In the genomic region with DNA sequence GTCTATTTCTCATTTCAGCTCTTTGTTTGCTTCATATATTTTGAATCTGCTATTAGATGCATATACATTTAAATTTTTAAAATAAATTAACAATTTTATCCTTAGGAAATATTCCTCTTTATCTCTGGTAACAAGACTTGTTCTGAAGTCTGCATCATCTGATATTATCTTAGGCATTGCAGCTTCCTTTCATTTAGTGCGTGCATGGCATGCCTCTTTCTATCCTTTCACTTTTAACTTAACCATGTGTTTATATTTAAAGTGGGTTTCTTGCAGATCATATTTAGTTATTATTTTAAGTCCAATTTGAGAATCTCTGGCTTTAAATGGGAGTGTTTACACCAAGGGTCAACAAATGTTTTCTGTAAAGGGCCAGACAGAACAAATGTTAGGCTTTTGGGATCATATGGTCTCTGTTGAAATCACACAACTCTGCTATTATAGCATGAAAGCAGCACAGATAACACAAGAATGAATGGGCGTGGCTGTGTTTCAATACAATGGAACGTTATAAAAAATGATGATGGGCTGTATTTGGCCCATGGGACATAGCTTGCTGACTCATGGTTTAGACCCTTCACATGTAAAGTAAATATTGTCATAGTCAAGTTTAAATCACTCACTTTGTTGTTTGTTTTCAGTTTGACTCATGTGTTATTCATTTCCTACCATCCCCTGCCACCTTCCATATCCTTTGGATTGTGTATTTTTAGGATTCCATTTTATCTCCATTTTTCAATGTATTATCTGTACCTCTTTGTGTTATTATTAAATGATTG, we compare ENCODE assay signal across 12 cellular contexts.
A peak's percentile ranks its signal among the peaks of the same experiment; 100 is the strongest.
DNase-seq lines count a peak whose midpoint lies in the region; ATAC-seq and TF ChIP-seq lines count a peak whose summit lies in the region.
"Had no signal": no experiment of that assay in that cellular context is flagged by ENCODE, and none has a peak within 500 bp of the region (broad histone marks: within the 10 kb centered on the region; RNA-seq: fewer than 3 reads in every experiment).

No MANE protein-coding gene starts in this region.

- H3K4me3 ChIP-seq in choroid plexus epithelial cell (ENCODE audit: low read depth, low read length), result no peak overlapping the region
- no peak overlapping the region for H3K4me3 ChIP-seq in H7 (ENCODE audit: insufficient read depth, low read depth, low read length)
- H3K4me3 ChIP-seq: right atrium auricular region had no signal

- no peak overlapping the region for H3K4me3 Mint-ChIP-seq in Calu3 (ENCODE audit: low read depth, unreplicated experiment)
- H3K4me3 Mint-ChIP-seq: T-cell had no signal

- no peaks in the 10 kb centered on the region for H3K27me3 Mint-ChIP-seq in Calu3 (ENCODE audit: unreplicated experiment)
- H3K27me3 Mint-ChIP-seq: T-cell had no signal

- intact Hi-C loops in Calu3 (cut with micrococcal nuclease; ENCODE audit: unreplicated experiment), result no loop called here

- DNase-seq in Calu3 (peak; percentile 4), NCI-H226 (peak; percentile 69), choroid plexus epithelial cell (ENCODE audit: low read depth) (peak; percentile 86), myocyte (ENCODE audit: low read depth) (peak; percentile 26), cerebellum (ENCODE audit: low spot score) (no peak), H7 (no peak), retina (no peak)
- DNase-seq: DND-41, NCI-H2171, T-cell had no signal

- H3K36me3 Mint-ChIP-seq in Calu3 (ENCODE audit: insufficient read depth, unreplicated experiment), result no peaks in the 10 kb centered on the region
- H3K36me3 Mint-ChIP-seq: T-cell had no signal

- no peak for TF ChIP-seq CTCF in Calu3 (IDR thresholded peaks at IDR 0.05; ENCODE audit: unreplicated experiment)
- no peak for TF ChIP-seq CTCF in choroid plexus epithelial cell (conservative IDR thresholded peaks at IDR 0.05; ENCODE audit: low read depth, low read length)

- CTCF ChIA-PET in Calu3 (lab: Charles Lee), result no interaction called here

- ATAC-seq in GM18861 (IDR thresholded peaks at IDR 0.05; ENCODE audit: unreplicated experiment), result no peak
- ATAC-seq: T-cell had no signal

- no peaks in the 10 kb centered on the region for H3K36me3 ChIP-seq in H7 (replicated peaks; ENCODE audit: control insufficient read depth, insufficient read depth, low read length)
- H3K36me3 ChIP-seq: right atrium auricular region had no signal

- H3K27ac Mint-ChIP-seq in Calu3 (ENCODE audit: unreplicated experiment), result no peak overlapping the region
- H3K27ac Mint-ChIP-seq: T-cell had no signal

- H3K27me3 ChIP-seq in H7 (ENCODE audit: control insufficient read depth, insufficient read depth, low read length), result no peaks in the 10 kb centered on the region
- H3K27me3 ChIP-seq: right atrium auricular region had no signal

- H3K9me3 Mint-ChIP-seq in Calu3 (ENCODE audit: low read depth, unreplicated experiment), result peaks cover 5% of the 10 kb centered on the region

- no TSS peak for BruUV-seq in Calu3 (replicated peaks; lab: Mats Ljungman, UMichigan)

- H3K4me1 Mint-ChIP-seq in Calu3 (ENCODE audit: low read depth, unreplicated experiment), result peaks cover 8% of the 10 kb centered on the region
- H3K4me1 Mint-ChIP-seq: T-cell had no signal

Comparison
In these comparisons a context has a peak if more than half of its experiments do, and no peak if none do; other contexts are left out.
1. DNase-seq: peak in Calu3 (single experiment), NCI-H226 (single experiment), choroid plexus epithelial cell (single experiment) and myocyte (single experiment); none in cerebellum (single experiment), H7 (single experiment) and retina (single experiment).